ENCODE assay signal across 22 cellular contexts in the genomic region with DNA sequence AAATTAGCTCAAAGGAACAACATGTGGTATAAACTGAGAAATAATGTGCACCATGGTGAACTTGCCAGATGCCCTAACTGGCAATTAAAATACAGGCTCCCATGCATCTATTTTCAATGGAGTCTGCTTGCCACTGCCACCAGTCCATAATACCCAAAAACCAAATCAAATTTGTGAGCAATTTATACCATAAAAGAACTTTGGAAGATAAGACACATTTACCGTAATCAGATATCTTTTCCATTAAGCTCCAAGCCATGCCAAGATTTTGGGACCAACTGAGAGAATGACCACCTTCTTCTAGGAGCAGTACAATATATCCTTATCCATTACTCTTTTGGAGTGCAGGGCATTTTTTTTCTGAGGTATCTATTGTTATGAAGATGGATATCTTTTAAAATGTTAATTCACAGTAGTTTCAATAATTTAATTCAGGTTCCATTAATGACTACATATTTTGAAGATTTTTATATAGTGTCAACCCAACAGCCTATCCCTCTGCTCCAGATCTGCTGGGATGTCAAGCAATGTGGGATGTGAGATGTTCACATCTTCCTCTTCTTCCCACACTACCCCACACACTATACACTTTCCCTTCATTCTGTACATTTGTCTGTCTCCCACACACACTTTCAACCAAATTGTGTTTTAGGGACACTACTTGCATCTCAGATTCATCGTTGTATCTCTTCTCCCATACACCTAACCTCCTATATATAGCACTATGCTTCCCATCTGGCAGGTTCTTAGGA.
"Had no signal": no experiment of that assay in that cellular context is flagged by ENCODE, and none has a peak within 500 bp of the region (broad histone marks: within the 10 kb centered on the region; RNA-seq: fewer than 3 reads in every experiment).

No MANE protein-coding gene starts in this region.

- H3K36me3 ChIP-seq: breast epithelium, MG63 had no signal

- H3K27ac Mint-ChIP-seq: activated CD4-positive, alpha-beta T cell treated with anti-CD3 and anti-CD28 coated beads for 36 hours; activated CD8-positive, alpha-beta T cell treated with anti-CD3 and anti-CD28 coated beads, Interleukin-2, amount 10 ng/mL, durations not matched to agents 7 days and 5 days; activated naive CD4-positive, alpha-beta T cell treated with anti-CD3 and anti-CD28 coated beads, Interleukin-2, amount 50 U/mL, for 24 hours had no signal

- H3K27me3 Mint-ChIP-seq: activated CD4-positive, alpha-beta T cell treated with anti-CD3 and anti-CD28 coated beads for 36 hours; activated naive CD4-positive, alpha-beta T cell treated with anti-CD3 and anti-CD28 coated beads, Interleukin-2, amount 50 U/mL, for 24 hours had no signal

- H3K36me3 Mint-ChIP-seq: activated naive CD4-positive, alpha-beta T cell treated with anti-CD3 and anti-CD28 coated beads, Interleukin-2, amount 50 U/mL, for 24 hours had no signal

- ATAC-seq: activated CD4-positive, alpha-beta T cell treated with anti-CD3 and anti-CD28 coated beads for 36 hours; activated CD8-positive, alpha-beta T cell treated with anti-CD3 and anti-CD28 coated beads, Interleukin-2, amount 10 ng/mL, durations not matched to agents 7 days and 5 days; PC-3 had no signal

- DNase-seq: activated CD4-positive, alpha-beta T cell treated with anti-CD3 and anti-CD28 coated beads for 36 hours; activated CD4-positive, alpha-beta T cell treated with anti-CD3 and anti-CD28 coated beads, Interleukin-2, amount 50 U/mL, for 4 hours; activated CD8-positive, alpha-beta memory T cell treated with anti-CD3 and anti-CD28 coated beads, Interleukin-2, amount 50 U/mL, for 48 hours; activated CD8-positive, alpha-beta T cell treated with anti-CD3 and anti-CD28 coated beads, Interleukin-2, amount 10 ng/mL, durations not matched to agents 7 days and 5 days; activated T-cell treated with anti-CD3 and anti-CD28 coated beads, Interleukin-2, amount 50 U/mL, for 1 hour; aorta; MG63; MV-4-11; NCI-H1092 treated with DMSO at 0.1 percent for 48 hours; NCI-H1417 treated with DMSO at 0.1 percent for 48 hours; NCI-H1694; NCI-H2029; NCI-H2107; NCI-H345; NCI-H510A; NCI-H526 treated with DMSO at 0.1 percent for 48 hours; PC-3; SHP77 treated with DMSO at 0.1 percent for 48 hours; T-helper 1 cell had no signal

- H3K27ac ChIP-seq: breast epithelium, VCaP had no signal

- H3K4me1 Mint-ChIP-seq: activated CD4-positive, alpha-beta T cell treated with anti-CD3 and anti-CD28 coated beads for 36 hours; activated naive CD4-positive, alpha-beta T cell treated with anti-CD3 and anti-CD28 coated beads, Interleukin-2, amount 50 U/mL, for 24 hours had no signal

- H3K9me3 ChIP-seq: breast epithelium, MG63 had no signal

- H3K4me3 ChIP-seq: breast epithelium, MG63 had no signal

- H3K9me3 Mint-ChIP-seq: activated naive CD4-positive, alpha-beta T cell treated with anti-CD3 and anti-CD28 coated beads, Interleukin-2, amount 50 U/mL, for 24 hours had no signal

- H3K4me1 ChIP-seq: breast epithelium had no signal

- H3K4me3 Mint-ChIP-seq: activated CD4-positive, alpha-beta T cell treated with anti-CD3 and anti-CD28 coated beads for 36 hours; activated CD8-positive, alpha-beta T cell treated with anti-CD3 and anti-CD28 coated beads, Interleukin-2, amount 10 ng/mL, durations not matched to agents 7 days and 5 days; activated naive CD4-positive, alpha-beta T cell treated with anti-CD3 and anti-CD28 coated beads, Interleukin-2, amount 50 U/mL, for 24 hours had no signal
